17 cellular contexts compared by ENCODE assay signal in genomic region chr20:13212750-13213149, GRCh38. TPM values are rescaled to one million over a fixed set of nuclear protein-coding genes. Genes with fewer than 3 reads are reported as not detected.
A peak's percentile ranks its signal among the peaks of the same experiment; 100 is the strongest.
DNase-seq lines count a peak whose midpoint lies in the region; ATAC-seq and TF ChIP-seq lines count a peak whose summit lies in the region.
"Had no signal": no experiment of that assay in that cellular context is flagged by ENCODE, and none has a peak within 500 bp of the region (broad histone marks: within the 10 kb centered on the region; RNA-seq: fewer than 3 reads in every experiment).

No MANE protein-coding gene starts in this region.

- H3K4me3 Mint-ChIP-seq in activated T-cell treated with anti-CD3 and anti-CD28 coated beads, Interleukin-2, amount 50 U/mL, for 4 hours, result no peak overlapping the region
- H3K4me3 Mint-ChIP-seq in stimulated activated effector memory CD8-positive, alpha-beta T cell treated with anti-CD3 and anti-CD28 coated beads, Interleukin-12 subunit alpha, Interleukin-12 subunit beta, amount 100 ng/mL, for 72 hours, result no peak overlapping the region
- H3K4me3 Mint-ChIP-seq in endodermal cell, result no peak overlapping the region
- H3K4me3 Mint-ChIP-seq: activated naive CD8-positive, alpha-beta T cell; HFFc6; immature natural killer cell had no signal

- H3K4me1 ChIP-seq in mammary epithelial cell (ENCODE audit: insufficient read depth, low read length) (peaks cover 7% of the 10 kb centered on the region), endodermal cell (ENCODE audit: control insufficient read depth, insufficient read depth, low read length) (no peaks in the 10 kb centered on the region)
- H3K4me1 ChIP-seq: esophagus squamous epithelium had no signal

- H2AFZ ChIP-seq in mammary epithelial cell (ENCODE audit: low read depth, low read length), result no peak overlapping the region

- no peak overlapping the region for H3K9ac ChIP-seq in mammary epithelial cell (ENCODE audit: insufficient read depth, low read length)
- H3K9ac ChIP-seq in endodermal cell (ENCODE audit: extremely low read depth, low read length, poor library complexity, severe bottlenecking), result no peak overlapping the region

- WGBS in mammary epithelial cell (ENCODE audit: low coverage, missing lambda C conversion rate), result 70% methylated on average over 5 of the region's 5 CpGs
- WGBS in endodermal cell (ENCODE audit: insufficient coverage in 1 of 2, insufficient read length in 1 of 2), 2 experiments, result 80 to 96% methylated on average over 5 of the region's 5 CpGs

- no peaks in the 10 kb centered on the region for H4K20me1 ChIP-seq in mammary epithelial cell (ENCODE audit: insufficient read depth, low read length)

- dilution Hi-C loops in mammary epithelial cell (cut with HindIII; ENCODE audit: low sequenced_read_pairs), result no loop called here

- no peaks in the 10 kb centered on the region for H3K9me3 Mint-ChIP-seq in activated T-cell treated with anti-CD3 and anti-CD28 coated beads, Interleukin-2, amount 50 U/mL, for 4 hours
- no peaks in the 10 kb centered on the region for H3K9me3 Mint-ChIP-seq in stimulated activated effector memory CD8-positive, alpha-beta T cell treated with anti-CD3 and anti-CD28 coated beads, Interleukin-12 subunit alpha, Interleukin-12 subunit beta, amount 100 ng/mL, for 72 hours
- H3K9me3 Mint-ChIP-seq in endodermal cell, result no peaks in the 10 kb centered on the region
- H3K9me3 Mint-ChIP-seq: HFFc6, immature natural killer cell had no signal

- H3K36me3 Mint-ChIP-seq in activated T-cell treated with anti-CD3 and anti-CD28 coated beads, Interleukin-2, amount 50 U/mL, for 4 hours (ENCODE audit: insufficient read depth), result no peaks in the 10 kb centered on the region
- no peaks in the 10 kb centered on the region for H3K36me3 Mint-ChIP-seq in stimulated activated effector memory CD8-positive, alpha-beta T cell treated with anti-CD3 and anti-CD28 coated beads, Interleukin-12 subunit alpha, Interleukin-12 subunit beta, amount 100 ng/mL, for 72 hours
- no peaks in the 10 kb centered on the region for H3K36me3 Mint-ChIP-seq in endodermal cell (ENCODE audit: low read depth)
- H3K36me3 Mint-ChIP-seq: activated naive CD8-positive, alpha-beta T cell; immature natural killer cell had no signal

- H3K4me2 ChIP-seq in mammary epithelial cell (ENCODE audit: insufficient read depth, low read depth, low read length), result no peak overlapping the region

- in situ Hi-C loops in mammary epithelial cell (cut with MboI; ENCODE audit: low sequenced_read_pairs in 2 of 2), result no loop called here

- TF ChIP-seq CTCF in mammary epithelial cell (conservative IDR thresholded peaks at IDR 0.05 in 1 of 2, IDR thresholded peaks at IDR 0.05 in 1 of 2; ENCODE audit: extremely low read depth in 1 of 2, insufficient read depth in 1 of 2, low read depth in 1 of 2, low read length in 2 of 2), result no peak
- no peak for TF ChIP-seq CTCF in endodermal cell (conservative IDR thresholded peaks at IDR 0.05)

- ATAC-seq in activated T-cell treated with anti-CD3 and anti-CD28 coated beads, Interleukin-2, amount 50 U/mL, for 4 hours, result peak; percentile 89 to 92
- ATAC-seq in stimulated activated effector memory CD8-positive, alpha-beta T cell treated with anti-CD3 and anti-CD28 coated beads, Interleukin-12 subunit alpha, Interleukin-12 subunit beta, amount 100 ng/mL, for 72 hours, result peak; percentile 87
- ATAC-seq: mucosa of descending colon, Panc1 had no signal

- intact Hi-C loops in mammary epithelial cell (cut with micrococcal nuclease), result no loop called here

- H3K4me3 ChIP-seq in mammary epithelial cell (replicated peaks in 1 of 3; ENCODE audit: insufficient read depth in 1 of 3, low read depth in 2 of 3, low read length in 3 of 3) (no peak overlapping the region), endodermal cell (ENCODE audit: low read length) (no peak overlapping the region)
- H3K4me3 ChIP-seq: esophagus squamous epithelium, mucosa of descending colon had no signal

- H3K36me3 ChIP-seq in mammary epithelial cell (ENCODE audit: insufficient read depth, low read length) (no peaks in the 10 kb centered on the region), endodermal cell (ENCODE audit: control insufficient read depth, insufficient read depth, low read length) (no peaks in the 10 kb centered on the region)
- H3K36me3 ChIP-seq: esophagus squamous epithelium had no signal

- peaks cover 14% of the 10 kb centered on the region for H3K27me3 Mint-ChIP-seq in activated T-cell treated with anti-CD3 and anti-CD28 coated beads, Interleukin-2, amount 50 U/mL, for 4 hours (ENCODE audit: low read depth)
- H3K27me3 Mint-ChIP-seq in endodermal cell (ENCODE audit: insufficient read depth), result peaks cover 36% of the 10 kb centered on the region

- BruUV-seq in mammary epithelial cell (replicated peaks; lab: Mats Ljungman, UMichigan), result no TSS peak

- peaks cover 4% of the 10 kb centered on the region for H3K4me1 Mint-ChIP-seq in activated T-cell treated with anti-CD3 and anti-CD28 coated beads, Interleukin-2, amount 50 U/mL, for 4 hours (ENCODE audit: low read depth)
- no peaks in the 10 kb centered on the region for H3K4me1 Mint-ChIP-seq in stimulated activated effector memory CD8-positive, alpha-beta T cell treated with anti-CD3 and anti-CD28 coated beads, Interleukin-12 subunit alpha, Interleukin-12 subunit beta, amount 100 ng/mL, for 72 hours
- no peaks in the 10 kb centered on the region for H3K4me1 Mint-ChIP-seq in endodermal cell

- no peak overlapping the region for H3K27ac Mint-ChIP-seq in stimulated activated effector memory CD8-positive, alpha-beta T cell treated with anti-CD3 and anti-CD28 coated beads, Interleukin-12 subunit alpha, Interleukin-12 subunit beta, amount 100 ng/mL, for 72 hours
- no peak overlapping the region for H3K27ac Mint-ChIP-seq in endodermal cell
- H3K27ac Mint-ChIP-seq: activated naive CD8-positive, alpha-beta T cell; HFFc6; immature natural killer cell had no signal

- no peaks in the 10 kb centered on the region for H3K79me2 ChIP-seq in mammary epithelial cell (ENCODE audit: insufficient read depth, low read length)

- CTCF ChIA-PET in mammary epithelial cell (lab: Charles Lee; ENCODE audit: low non-redundant PET), result interaction anchor here (0.7 kb wide), 1 partner anchor 52 kb away, joined by 4 read pairs; no protein-coding TSS in a partner anchor

- no peak for DNase-seq in activated T-cell treated with anti-CD3 and anti-CD28 coated beads, Interleukin-2, amount 50 U/mL, for 4 hours
- no peak for DNase-seq in activated T-cell treated with anti-CD3 and anti-CD28 coated beads, Interleukin-2, amount 50 U/mL, for 1 hour
- DNase-seq in HCEC 1CT (peak; percentile 79), mammary epithelial cell (peak; percentile 57), endodermal cell (no peak), NCI-H524 (lab: John Stamatoyannopoulos, UW) (no peak), NCI-H1694 (lab: John Stamatoyannopoulos, UW) (no peak)
- no peak for DNase-seq in stimulated activated effector memory CD8-positive, alpha-beta T cell treated with anti-CD3 and anti-CD28 coated beads, Interleukin-12 subunit alpha, Interleukin-12 subunit beta, amount 100 ng/mL, for 72 hours (ENCODE audit: low spot score in 2 of 2)
- DNase-seq: esophagus squamous epithelium, HFFc6, immature natural killer cell, mucosa of descending colon, NCI-H1417, NCI-H446, posterior cingulate gyrus had no signal

- H3K9me3 ChIP-seq in mammary epithelial cell (replicated peaks; ENCODE audit: insufficient read depth, low read length) (no peaks in the 10 kb centered on the region), endodermal cell (ENCODE audit: control insufficient read depth, low read length) (no peaks in the 10 kb centered on the region)
- H3K9me3 ChIP-seq: esophagus squamous epithelium, mucosa of descending colon had no signal

- H3K27ac ChIP-seq in mammary epithelial cell (ENCODE audit: insufficient read depth, low read depth, low read length), result no peak overlapping the region
- H3K27ac ChIP-seq in endodermal cell (ENCODE audit: low read depth, low read length), result no peak overlapping the region

- H3K27me3 ChIP-seq in mammary epithelial cell (ENCODE audit: insufficient read depth, low read length) (no peaks in the 10 kb centered on the region), endodermal cell (ENCODE audit: control insufficient read depth, insufficient read depth, low read length, poor library complexity, severe bottlenecking) (peaks cover 43% of the 10 kb centered on the region)

RNA-seq across cellular contexts. Expression of gene ISM1, which starts 8.3 kb away (rescaled TPM):
- 10 to 100 TPM in 1 of 3 donors, 1 to 10 TPM in 2; 3.5 to 11.5 (median 3.6) TPM for total RNA-seq in activated T-cell treated with anti-CD3 and anti-CD28 coated beads, Interleukin-2, amount 50 U/mL, for 4 hours
- total RNA-seq in mammary epithelial cell, result 1 to 10 TPM in 1 of 2 donors, under 1 TPM in 1; 0.33 to 3.7 TPM
- polyA plus RNA-seq in mammary epithelial cell, result 1.7 TPM
- 0.57 TPM for polyA minus RNA-seq in mammary epithelial cell
- total RNA-seq in endodermal cell, result 1 to 10 TPM in 1 of 2 donors, under 1 TPM in 1; 0.24 to 1.1 TPM
- polyA plus RNA-seq in endodermal cell (2013, experiment 1 of 2), result 5.7 TPM
- 3.2 TPM for polyA plus RNA-seq in endodermal cell (2013, experiment 2 of 2)

Comparison
In these comparisons a context has a peak if more than half of its experiments do, and no peak if none do; other contexts are left out.
1. DNase-seq: peak in HCEC 1CT (single experiment) and mammary epithelial cell (single experiment); none in activated T-cell treated with anti-CD3 and anti-CD28 coated beads, Interleukin-2, amount 50 U/mL, for 4 hours (single experiment), activated T-cell treated with anti-CD3 and anti-CD28 coated beads, Interleukin-2, amount 50 U/mL, for 1 hour (single experiment), stimulated activated effector memory CD8-positive, alpha-beta T cell treated with anti-CD3 and anti-CD28 coated beads, Interleukin-12 subunit alpha, Interleukin-12 subunit beta, amount 100 ng/mL, for 72 hours (0 of 2), endodermal cell (single experiment), NCI-H524 (0 of 2) and NCI-H1694 (single experiment).